1 cellular context compared by ENCODE assay signal in the genomic region with DNA sequence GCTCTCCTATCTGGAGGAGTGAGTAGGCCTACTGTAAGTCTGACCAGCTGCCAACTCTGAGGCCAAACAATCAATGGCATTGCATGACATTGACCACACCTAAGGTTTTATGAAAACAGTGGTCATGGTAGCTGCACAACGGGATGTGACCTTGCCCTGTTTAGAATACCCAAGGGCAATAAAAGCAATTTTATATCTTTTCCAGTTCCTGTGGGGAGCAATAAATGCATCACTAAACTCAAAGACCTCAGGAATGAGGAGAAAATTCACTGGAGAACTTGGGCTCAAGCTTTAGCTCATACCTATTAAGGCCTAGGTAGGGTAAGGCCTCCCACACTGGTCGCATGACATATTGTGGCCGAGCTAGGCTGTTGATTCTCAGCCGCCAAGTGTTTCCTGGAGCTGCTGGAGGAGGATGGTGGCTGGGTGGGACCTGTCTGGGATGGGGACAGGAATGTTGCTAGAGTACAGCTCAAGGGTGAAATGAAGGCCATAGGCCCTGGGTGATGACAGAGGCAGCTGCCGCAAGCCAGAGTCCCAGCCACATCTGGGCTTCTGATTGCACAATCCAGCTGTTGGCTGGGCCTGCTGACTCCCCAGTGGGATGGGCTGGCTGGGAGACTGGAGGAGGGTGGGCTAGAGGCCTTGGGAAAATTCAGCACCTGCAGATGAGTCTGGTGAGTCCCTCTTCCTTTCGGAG.
A peak's percentile ranks its signal among the peaks of the same experiment; 100 is the strongest.
TF ChIP-seq lines count a peak whose summit lies in the region.

No MANE protein-coding gene starts in this region.

TF ChIP-seq in H1, 55 proteins besides CTCF, POLR2A, EP300 and RAD21:
- TF ChIP-seq ZNF274 (IDR thresholded peaks at IDR 0.05; ENCODE audit: borderline replicate concordance, extremely low read depth, low read length) = no peak
- peak; percentile 45; the same call in 1 of the 2 replicates for TF ChIP-seq CEBPB (IDR thresholded peaks at IDR 0.05; ENCODE audit: low read depth, low read length)
